ENCODE assay signal across 19 cellular contexts in the genomic region with DNA sequence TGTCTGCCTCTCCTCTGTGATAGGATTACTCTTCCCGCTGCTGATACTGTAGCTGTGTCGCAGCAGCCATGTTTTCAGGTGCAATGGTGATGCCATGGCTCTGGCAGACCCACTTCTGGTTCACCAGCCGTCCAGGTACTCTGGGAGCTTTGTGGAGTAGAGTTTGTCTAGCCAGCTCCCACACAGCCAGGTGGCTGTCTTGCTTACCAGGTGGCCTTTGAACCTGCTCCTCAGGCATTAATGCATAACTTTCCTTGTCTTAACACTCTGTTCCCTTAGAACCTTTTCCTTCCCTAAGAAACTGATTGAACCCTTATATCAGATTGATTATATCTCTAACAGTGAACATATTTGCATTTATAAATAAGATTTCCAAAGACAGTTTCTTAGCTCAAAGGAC. TPM values are rescaled to one million over a fixed set of nuclear protein-coding genes. Genes with fewer than 3 reads are reported as not detected.
DNase-seq lines count a peak whose midpoint lies in the region; ATAC-seq, FAIRE-seq and TF ChIP-seq lines count a peak whose summit lies in the region.
"Had no signal": no experiment of that assay in that cellular context is flagged by ENCODE, and none has a peak within 500 bp of the region (broad histone marks: within the 10 kb centered on the region; RNA-seq: fewer than 3 reads in every experiment).

No MANE protein-coding gene starts in this region.

- intact Hi-C loops in CD4-positive, alpha-beta T cell (cut with DNase I, micrococcal nuclease): loop anchor here in 1 of 2 experiments (5.0 kb wide), 2 partner anchors 179 to 244 kb away; a partner anchor contains a TSS
- intact Hi-C loops in left colon (cut with DNase I, micrococcal nuclease): no loop called here

- CTCF ChIA-PET in CD4-positive, alpha-beta T cell (lab: Charles Lee): interaction anchor here (0.9 kb wide), 1 partner anchor 250 kb away, joined by 3 read pairs; no protein-coding TSS in a partner anchor

- no peak overlapping the region for H3K4me3 Mint-ChIP-seq in CD4-positive, alpha-beta T cell
- H3K4me3 Mint-ChIP-seq in T-helper 17 cell: no peak overlapping the region

- H3K4me1 Mint-ChIP-seq in CD4-positive, alpha-beta T cell (ENCODE audit: low read depth): peaks cover 35% of the 10 kb centered on the region
- peaks cover 16% of the 10 kb centered on the region for H3K4me1 Mint-ChIP-seq in T-helper 17 cell

- H3K27me3 Mint-ChIP-seq in CD4-positive, alpha-beta T cell: no peaks in the 10 kb centered on the region
- no peaks in the 10 kb centered on the region for H3K27me3 Mint-ChIP-seq in T-helper 17 cell

- no peak for DNase-seq in CD4-positive, alpha-beta T cell
- DNase-seq in T-helper 17 cell (no peak), left colon (peak in 1 of 2 donors; percentile 14), small intestine (peak; percentile 76), coronary artery (ENCODE audit: low spot score) (no peak)
- DNase-seq in activated CD8-positive, alpha-beta memory T cell treated with anti-CD3 and anti-CD28 coated beads for 24 hours: no peak
- no peak for DNase-seq in activated CD4-positive, alpha-beta T cell treated with anti-CD3 and anti-CD28 coated beads, Interleukin-2, amount 50 U/mL, for 4 hours
- DNase-seq in effector memory CD4-positive, alpha-beta T cell: no peak
- DNase-seq: C1 segment of cervical spinal cord, Calu3, GOT3, NCI-H1436, NCI-H2029, NCI-H2171 treated with DMSO at 0.1 percent for 48 hours, NCI-H446 treated with DMSO at 0.1 percent for 48 hours, OCI-M1 had no signal

- peaks cover 0 to 2% of the 10 kb centered on the region in 2 donors for H3K36me3 ChIP-seq in small intestine (ENCODE audit: control insufficient read depth in 2 of 2, insufficient read depth in 2 of 2, low read length in 2 of 2)
- H3K36me3 ChIP-seq in effector memory CD4-positive, alpha-beta T cell (ENCODE audit: control insufficient read depth, insufficient read depth, low read length): peaks cover 11% of the 10 kb centered on the region

- H3K27ac ChIP-seq in CD4-positive, alpha-beta T cell (ENCODE audit: low read depth, low read length): no peak overlapping the region
- H3K27ac ChIP-seq in small intestine (ENCODE audit: low read depth in 1 of 2, low read length in 1 of 2) (peak overlapping the region; percentile 37 to 39), coronary artery (no peak overlapping the region)
- H3K27ac ChIP-seq in effector memory CD4-positive, alpha-beta T cell (ENCODE audit: insufficient read depth, low read length, poor library complexity, severe bottlenecking): no peak overlapping the region
- H3K27ac ChIP-seq: KMS-11 had no signal

- H3K27me3 ChIP-seq in CD4-positive, alpha-beta T cell (ENCODE audit: control insufficient read depth, insufficient read depth, low read length): no peaks in the 10 kb centered on the region
- H3K27me3 ChIP-seq in small intestine (ENCODE audit: control insufficient read depth in 2 of 2, insufficient read depth in 2 of 2, low read length in 2 of 2): no peaks in the 10 kb centered on the region
- no peaks in the 10 kb centered on the region for H3K27me3 ChIP-seq in effector memory CD4-positive, alpha-beta T cell (replicated peaks; ENCODE audit: control insufficient read depth, insufficient read depth, low read length, poor library complexity, severe bottlenecking)

- H3K4me3 ChIP-seq in small intestine (ENCODE audit: low read depth in 1 of 2, low read length in 2 of 2): no peak overlapping the region
- H3K4me3 ChIP-seq in coronary artery: no peak overlapping the region
- no peak overlapping the region for H3K4me3 ChIP-seq in effector memory CD4-positive, alpha-beta T cell (ENCODE audit: insufficient read depth, low read depth, low read length, poor library complexity, severe bottlenecking)

- H3K4me1 ChIP-seq in small intestine (ENCODE audit: control insufficient read depth in 2 of 2, insufficient read depth in 1 of 2, low read depth in 1 of 2, low read length in 1 of 2): peaks cover 2 to 8% of the 10 kb centered on the region in 2 donors
- no peaks in the 10 kb centered on the region for H3K4me1 ChIP-seq in effector memory CD4-positive, alpha-beta T cell (ENCODE audit: control insufficient read depth, insufficient read depth, low read length, poor library complexity, severe bottlenecking)

- ATAC-seq in CD4-positive, alpha-beta T cell (ENCODE audit: poor library complexity): no peak
- ATAC-seq in T-helper 17 cell (no peak), left colon (peak; percentile 58)
- ATAC-seq: HepG2 had no signal

- FAIRE-seq in small intestine (lab: Jason Lieb, UNC): no peak
- FAIRE-seq: A204.1, HepG2 had no signal

- 66 to 81% (median 69%) methylated on average over 3 of the region's 3 CpGs for whole genome bisulfite sequencing in small intestine, 3 donors

- TF ChIP-seq CTCF in CD4-positive, alpha-beta T cell (IDR thresholded peaks at IDR 0.05): no peak
- TF ChIP-seq CTCF in coronary artery (IDR thresholded peaks at IDR 0.05): no peak

- H3K36me3 Mint-ChIP-seq in CD4-positive, alpha-beta T cell (ENCODE audit: low read depth): peaks cover 51% of the 10 kb centered on the region
- H3K36me3 Mint-ChIP-seq in T-helper 17 cell (ENCODE audit: low read depth): peaks cover 2% of the 10 kb centered on the region

- no peaks in the 10 kb centered on the region for H3K9me3 ChIP-seq in CD4-positive, alpha-beta T cell (ENCODE audit: control insufficient read depth, low read length)
- no peaks in the 10 kb centered on the region for H3K9me3 ChIP-seq in T-helper 17 cell (ENCODE audit: control insufficient read depth, low read length, poor library complexity, severe bottlenecking)
- H3K9me3 ChIP-seq in small intestine (ENCODE audit: control insufficient read depth, low read depth): no peaks in the 10 kb centered on the region
- no peaks in the 10 kb centered on the region for H3K9me3 ChIP-seq in effector memory CD4-positive, alpha-beta T cell (ENCODE audit: control insufficient read depth, low read length)

- H3K27ac Mint-ChIP-seq in CD4-positive, alpha-beta T cell: peak overlapping the region; percentile 57
- H3K27ac Mint-ChIP-seq in T-helper 17 cell: peak overlapping the region; percentile 76

- POLR2A ChIA-PET in CD4-positive, alpha-beta T cell (lab: Charles Lee): interaction anchor here (0.6 to 3.6 kb wide), 4 partner anchors 34 to 269 kb away, joined by 3 to 26 read pairs (median 12); a partner anchor contains a TSS

- no peaks in the 10 kb centered on the region for H3K9me3 Mint-ChIP-seq in CD4-positive, alpha-beta T cell

RNA-seq across cellular contexts. Expression of a gene that starts 42.2 kb away (rescaled TPM):
- total RNA-seq in CD4-positive, alpha-beta T cell: not detected
- not detected for total RNA-seq in T-helper 17 cell
- under 1 TPM; 0.31 to 0.84 TPM for total RNA-seq in left colon
- polyA plus RNA-seq in small intestine: under 1 TPM in 1 of 3 donors, not detected in 2; 0.73 TPM
- total RNA-seq: Calu3, HepG2 had no signal
- polyA plus RNA-seq: HepG2 had no signal

Comparison
In these comparisons a context has a peak if more than half of its experiments do, and no peak if none do; other contexts are left out.
1. H3K27ac ChIP-seq: peak in small intestine (2 of 2); none in CD4-positive, alpha-beta T cell (single experiment), coronary artery (0 of 2) and effector memory CD4-positive, alpha-beta T cell (single experiment).